Comparison of ENCODE assay signal across 12 cellular contexts in the genomic region with DNA sequence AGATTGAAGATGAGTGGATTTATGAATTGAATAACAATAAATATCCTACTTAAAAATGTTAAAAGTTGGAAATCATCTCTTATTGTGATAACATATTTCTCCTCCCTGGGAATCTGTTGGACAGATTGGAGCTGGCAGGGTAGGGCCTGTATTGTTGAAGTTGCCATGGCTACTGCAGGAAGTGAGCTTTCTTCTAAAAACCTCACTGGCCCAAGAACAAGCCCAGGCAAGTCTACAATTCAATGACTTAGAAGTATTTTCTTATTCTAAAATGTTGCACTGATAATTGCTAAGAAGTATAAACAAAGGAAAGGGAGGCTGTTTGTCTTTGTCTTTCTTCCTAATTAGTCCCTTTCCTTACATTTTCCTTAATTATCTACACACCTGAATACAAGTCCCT.
DNase-seq lines count a peak whose midpoint lies in the region; ATAC-seq and TF ChIP-seq lines count a peak whose summit lies in the region.
"Had no signal": no experiment of that assay in that cellular context is flagged by ENCODE, and none has a peak within 500 bp of the region (broad histone marks: within the 10 kb centered on the region; RNA-seq: fewer than 3 reads in every experiment).

No MANE protein-coding gene starts in this region.

- H3K4me1 Mint-ChIP-seq in MCF 10A (ENCODE audit: insufficient read depth, unreplicated experiment) = peaks cover 21% of the 10 kb centered on the region
- peaks cover 28% of the 10 kb centered on the region for H3K4me1 Mint-ChIP-seq in mesothelial cell of epicardium
- peaks cover 7% of the 10 kb centered on the region for H3K4me1 Mint-ChIP-seq in stimulated activated effector memory CD8-positive, alpha-beta T cell treated with anti-CD3 and anti-CD28 coated beads, Interleukin-12 subunit alpha, Interleukin-12 subunit beta, amount 100 ng/mL, for 72 hours
- H3K4me1 Mint-ChIP-seq in T-helper 2 cell treated with Interferon-gamma antibody and Interleukin-4, amounts not matched to agents 5 μg/mL and 100 μg/mL, for 36 hours (ENCODE audit: low read depth) = peaks cover 11% of the 10 kb centered on the region

- peak; percentile 28 for DNase-seq in EL
- peak; percentile 61 for DNase-seq in M059J (ENCODE audit: low read depth)
- DNase-seq in MCF 10A (ENCODE audit: unreplicated experiment) = peak; percentile 86
- no peak for DNase-seq in mesothelial cell of epicardium (ENCODE audit: low spot score in 2 of 2, unreplicated experiment in 2 of 2)
- DNase-seq in HK-2 (ENCODE audit: unreplicated experiment) = no peak
- DNase-seq in stimulated activated effector memory CD8-positive, alpha-beta T cell treated with anti-CD3 and anti-CD28 coated beads, Interleukin-12 subunit alpha, Interleukin-12 subunit beta, amount 100 ng/mL, for 72 hours (ENCODE audit: low spot score in 2 of 2) = no peak
- DNase-seq in T-helper 2 cell treated with Interferon-gamma antibody and Interleukin-4, amounts not matched to agents 5 μg/mL and 100 μg/mL, for 36 hours (ENCODE audit: low spot score) = no peak
- DNase-seq: stimulated activated CD4-positive, alpha-beta T cell treated with anti-CD3 and anti-CD28 coated beads, Interleukin-2, amount 100 ng/mL, for 24 hours; upper lobe of left lung had no signal

- intact Hi-C loops in MCF 10A (cut with micrococcal nuclease) = no loop called here

- H3K36me3 Mint-ChIP-seq in MCF 10A (ENCODE audit: insufficient read depth, unreplicated experiment) (peaks cover 5% of the 10 kb centered on the region), mesothelial cell of epicardium (peaks cover 2% of the 10 kb centered on the region)
- no peaks in the 10 kb centered on the region for H3K36me3 Mint-ChIP-seq in stimulated activated effector memory CD8-positive, alpha-beta T cell treated with anti-CD3 and anti-CD28 coated beads, Interleukin-12 subunit alpha, Interleukin-12 subunit beta, amount 100 ng/mL, for 72 hours
- H3K36me3 Mint-ChIP-seq in T-helper 2 cell treated with Interferon-gamma antibody and Interleukin-4, amounts not matched to agents 5 μg/mL and 100 μg/mL, for 36 hours (ENCODE audit: low read depth) = peaks cover 2% of the 10 kb centered on the region

- H3K9me3 Mint-ChIP-seq in MCF 10A (ENCODE audit: unreplicated experiment) (no peaks in the 10 kb centered on the region), mesothelial cell of epicardium (peaks cover 36% of the 10 kb centered on the region)
- no peaks in the 10 kb centered on the region for H3K9me3 Mint-ChIP-seq in stimulated activated effector memory CD8-positive, alpha-beta T cell treated with anti-CD3 and anti-CD28 coated beads, Interleukin-12 subunit alpha, Interleukin-12 subunit beta, amount 100 ng/mL, for 72 hours
- peaks cover 23% of the 10 kb centered on the region for H3K9me3 Mint-ChIP-seq in T-helper 2 cell treated with Interferon-gamma antibody and Interleukin-4, amounts not matched to agents 5 μg/mL and 100 μg/mL, for 36 hours

- no TSS peak for BruUV-seq in MCF 10A (replicated peaks; lab: Mats Ljungman, UMichigan)

- CTCF ChIA-PET in MCF 10A (lab: Yijun Ruan, JAX) = interaction anchor here (0.6 to 1.8 kb wide), 5 partner anchors 25 to 608 kb away, joined by 3 to 10 read pairs (median 3); no protein-coding TSS in a partner anchor

- ATAC-seq in GM19324 (IDR thresholded peaks at IDR 0.05; ENCODE audit: low FRiP score, unreplicated experiment) = no peak
- ATAC-seq in stimulated activated effector memory CD8-positive, alpha-beta T cell treated with anti-CD3 and anti-CD28 coated beads, Interleukin-12 subunit alpha, Interleukin-12 subunit beta, amount 100 ng/mL, for 72 hours = no peak
- ATAC-seq: gastroesophageal sphincter had no signal

- TF ChIP-seq CTCF in MCF 10A (IDR thresholded peaks at IDR 0.05; ENCODE audit: unreplicated experiment) (no peak), mesothelial cell of epicardium (IDR thresholded peaks at IDR 0.05; ENCODE audit: unreplicated experiment) (no peak)

- H3K27ac Mint-ChIP-seq in MCF 10A (ENCODE audit: low read depth, unreplicated experiment) (peak overlapping the region; percentile 96), mesothelial cell of epicardium (peak overlapping the region; percentile 16)
- no peak overlapping the region for H3K27ac Mint-ChIP-seq in stimulated activated effector memory CD8-positive, alpha-beta T cell treated with anti-CD3 and anti-CD28 coated beads, Interleukin-12 subunit alpha, Interleukin-12 subunit beta, amount 100 ng/mL, for 72 hours
- no peak overlapping the region for H3K27ac Mint-ChIP-seq in T-helper 2 cell treated with Interferon-gamma antibody and Interleukin-4, amounts not matched to agents 5 μg/mL and 100 μg/mL, for 36 hours
- H3K27ac Mint-ChIP-seq: activated naive CD8-positive, alpha-beta T cell had no signal

- POLR2A ChIA-PET in MCF 10A (lab: Yijun Ruan, JAX) = interaction anchor here (0.7 to 3.0 kb wide), 10 partner anchors 17 to 734 kb away, joined by 3 to 26 read pairs (median 4); a partner anchor contains a TSS

- H3K27me3 Mint-ChIP-seq in MCF 10A (ENCODE audit: insufficient read depth, unreplicated experiment) (no peaks in the 10 kb centered on the region), mesothelial cell of epicardium (ENCODE audit: low read depth) (no peaks in the 10 kb centered on the region)
- H3K27me3 Mint-ChIP-seq in T-helper 2 cell treated with Interferon-gamma antibody and Interleukin-4, amounts not matched to agents 5 μg/mL and 100 μg/mL, for 36 hours (ENCODE audit: low read depth) = peaks cover 22% of the 10 kb centered on the region
- H3K27me3 Mint-ChIP-seq: activated naive CD8-positive, alpha-beta T cell had no signal

- H3K4me3 Mint-ChIP-seq in MCF 10A (ENCODE audit: unreplicated experiment) (peak overlapping the region; percentile 38), mesothelial cell of epicardium (no peak overlapping the region)
- H3K4me3 Mint-ChIP-seq in stimulated activated effector memory CD8-positive, alpha-beta T cell treated with anti-CD3 and anti-CD28 coated beads, Interleukin-12 subunit alpha, Interleukin-12 subunit beta, amount 100 ng/mL, for 72 hours = no peak overlapping the region
- H3K4me3 Mint-ChIP-seq in T-helper 2 cell treated with Interferon-gamma antibody and Interleukin-4, amounts not matched to agents 5 μg/mL and 100 μg/mL, for 36 hours = no peak overlapping the region
- H3K4me3 Mint-ChIP-seq: activated naive CD8-positive, alpha-beta T cell had no signal

Comparison
In these comparisons a context has a peak if more than half of its experiments do, and no peak if none do; other contexts are left out.
1. DNase-seq: peak in EL (single experiment), M059J (single experiment) and MCF 10A (single experiment); none in mesothelial cell of epicardium (0 of 2), HK-2 (single experiment), stimulated activated effector memory CD8-positive, alpha-beta T cell treated with anti-CD3 and anti-CD28 coated beads, Interleukin-12 subunit alpha, Interleukin-12 subunit beta, amount 100 ng/mL, for 72 hours (0 of 2) and T-helper 2 cell treated with Interferon-gamma antibody and Interleukin-4, amounts not matched to agents 5 μg/mL and 100 μg/mL, for 36 hours (single experiment).
2. H3K27ac Mint-ChIP-seq: peak in MCF 10A (single experiment) and mesothelial cell of epicardium (single experiment); none in stimulated activated effector memory CD8-positive, alpha-beta T cell treated with anti-CD3 and anti-CD28 coated beads, Interleukin-12 subunit alpha, Interleukin-12 subunit beta, amount 100 ng/mL, for 72 hours (single experiment) and T-helper 2 cell treated with Interferon-gamma antibody and Interleukin-4, amounts not matched to agents 5 μg/mL and 100 μg/mL, for 36 hours (single experiment).